Comparison of ENCODE assay signal across 9 cellular contexts in the genomic region with DNA sequence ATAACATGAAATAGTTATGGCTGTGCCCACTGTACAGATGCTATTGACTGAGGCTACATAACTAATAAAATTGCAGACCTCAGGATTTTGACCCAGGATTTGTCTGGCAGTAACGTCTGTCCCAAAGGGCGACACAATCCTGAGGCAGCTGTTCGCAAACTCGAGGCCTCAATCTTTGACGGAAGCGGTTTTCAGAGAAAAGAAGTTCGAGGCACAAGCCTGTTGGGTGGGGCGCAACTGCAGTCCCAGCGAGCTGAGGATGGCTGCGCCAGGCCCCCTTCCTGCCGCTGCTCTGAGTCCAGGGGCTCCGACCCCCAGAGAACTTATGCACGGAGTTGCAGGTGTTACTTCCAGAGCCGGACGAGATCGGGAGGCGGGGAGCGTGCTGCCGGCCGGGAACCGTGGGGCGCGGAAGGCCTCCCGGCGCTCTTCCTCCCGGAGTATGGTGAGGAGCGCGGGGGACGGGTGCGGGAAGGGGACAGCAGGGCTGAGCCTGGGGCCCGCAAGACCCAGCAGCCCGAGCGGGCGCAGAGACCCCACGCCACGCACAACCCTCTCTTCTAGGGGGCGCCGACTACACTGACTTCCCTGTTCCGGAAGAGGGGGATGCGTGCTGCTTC. TPM values are rescaled to one million over a fixed set of nuclear protein-coding genes. Genes with fewer than 3 reads are reported as not detected.
DNase-seq lines count a peak whose midpoint lies in the region; TF ChIP-seq lines count a peak whose summit lies in the region.
"Had no signal": no experiment of that assay in that cellular context is flagged by ENCODE, and none has a peak within 500 bp of the region (broad histone marks: within the 10 kb centered on the region; RNA-seq: fewer than 3 reads in every experiment).

A gene (plus strand): TSS at position 242 of the 620 bp plus-strand sequence. CDS start 18 bp downstream, at position 260.

- H3K9me3 Mint-ChIP-seq in osteocyte (ENCODE audit: unreplicated experiment) = peaks cover 13% of the 10 kb centered on the region

- DNase-seq in activated CD4-positive, alpha-beta T cell treated with anti-CD3 and anti-CD28 coated beads, Interleukin-2, amount 50 U/mL, for 1 hour = peak; percentile 37
- DNase-seq in epithelial cell of proximal tubule (ENCODE audit: low read depth) = no peak
- no peak for DNase-seq in osteocyte (ENCODE audit: extremely low spot score, unreplicated experiment)
- no peak for DNase-seq in GM13977 (ENCODE audit: low spot score)
- DNase-seq in NCI-H82 (lab: John Stamatoyannopoulos, UW) = no peak
- DNase-seq in DMS79 treated with DMSO at 0.1 percent for 48 hours (lab: John Stamatoyannopoulos, UW) = no peak
- no peak for DNase-seq in occipital lobe (lab: John Stamatoyannopoulos, UW)

- peaks cover 17% of the 10 kb centered on the region for H3K4me1 Mint-ChIP-seq in osteocyte (ENCODE audit: unreplicated experiment)

- peak within 1 kb of the TSS; percentile 40 for H3K4me3 ChIP-seq in epithelial cell of proximal tubule (ENCODE audit: low read depth, low read length)

- in situ Hi-C loops in GM13977 (cut with MboI; ENCODE audit: low pct_unique_long_range_greater_than_20kb, low sequenced_read_pairs, unreplicated experiment) = no loop called here

- H3K36me3 Mint-ChIP-seq in osteocyte (ENCODE audit: unreplicated experiment) = peaks cover 10% of the 10 kb centered on the region

- H3K4me3 Mint-ChIP-seq in osteocyte (ENCODE audit: unreplicated experiment) = peak within 1 kb of the TSS; percentile 66

- H3K27ac Mint-ChIP-seq in osteocyte (ENCODE audit: unreplicated experiment) = no peak within 1 kb of the TSS

- no peak for TF ChIP-seq CTCF in epithelial cell of proximal tubule (conservative IDR thresholded peaks at IDR 0.05; ENCODE audit: low read depth, low read length)
- no peak for TF ChIP-seq CTCF in osteocyte (IDR thresholded peaks at IDR 0.05)
- no peak for TF ChIP-seq CTCF in GM13977 (IDR thresholded peaks at IDR 0.05; ENCODE audit: extremely low read depth, insufficient read depth, missing control alignments)

- H3K27me3 Mint-ChIP-seq in osteocyte (ENCODE audit: unreplicated experiment) = peaks cover 4% of the 10 kb centered on the region

- peak; percentile 59 for TF ChIP-seq POLR2A in GM18526 (IDR thresholded peaks at IDR 0.05; ENCODE audit: extremely low read depth, insufficient read length)

RNA-seq across cellular contexts. Expression of the gene that starts here (rescaled TPM):
- total RNA-seq in epithelial cell of proximal tubule (0.07 TPM in 1 of 2 replicates, not detected in the other), osteocyte (0.08 TPM in 1 of 2 replicates, not detected in the other), occipital lobe (not detected)
- total RNA-seq: SK-MEL-5 had no signal
